Comparison of ENCODE assay signal across 33 cellular contexts in the genomic region with DNA sequence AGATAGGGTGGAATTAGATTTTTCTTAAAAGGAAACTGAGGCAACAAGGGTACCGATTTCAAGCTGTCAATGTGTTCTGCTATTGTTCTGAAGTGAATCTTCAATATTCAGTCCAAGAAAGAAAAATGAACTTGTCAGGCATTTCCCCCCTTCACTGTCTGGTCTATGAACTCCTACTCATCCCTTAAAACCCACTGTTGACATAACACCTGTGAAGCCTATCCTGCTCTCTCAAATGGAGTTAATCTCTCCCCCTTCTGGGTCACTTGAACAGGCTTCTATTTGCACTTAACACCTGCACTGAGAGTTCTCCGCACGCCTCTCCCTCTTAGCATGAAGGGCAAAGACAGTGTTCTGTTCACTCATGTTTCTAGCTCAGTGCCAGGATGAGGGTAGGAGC.
A peak's percentile ranks its signal among the peaks of the same experiment; 100 is the strongest.
DNase-seq lines count a peak whose midpoint lies in the region; ATAC-seq and TF ChIP-seq lines count a peak whose summit lies in the region.
"Had no signal": no experiment of that assay in that cellular context is flagged by ENCODE, and none has a peak within 500 bp of the region (broad histone marks: within the 10 kb centered on the region; RNA-seq: fewer than 3 reads in every experiment).

No MANE protein-coding gene starts in this region.

- no peak for TF ChIP-seq EP300 in SK-N-SH (IDR thresholded peaks at IDR 0.05; ENCODE audit: borderline replicate concordance in 1 of 2, low read depth in 1 of 2, low read length in 1 of 2)

- H3K4me1 Mint-ChIP-seq in activated CD4-positive, alpha-beta T cell treated with anti-CD3 and anti-CD28 coated beads for 36 hours, result no peaks in the 10 kb centered on the region
- H3K4me1 Mint-ChIP-seq: B cell; CD14-positive monocyte; CD4-positive, alpha-beta memory T cell; CD8-positive, alpha-beta memory T cell had no signal

- H3K4me2 ChIP-seq in SK-N-SH, result no peak overlapping the region
- H3K4me2 ChIP-seq: A549; BLaER1; BLaER1 treated with 17β-estradiol and CSF1 and Interleukin-3, amounts not matched to agents 10 nM and 100 nM had no signal

- H3K4me3 ChIP-seq in SK-N-SH (ENCODE audit: low read depth in 2 of 2, low read length in 1 of 2) (no peak overlapping the region), left ventricle myocardium inferior (no peak overlapping the region), HEK293 (ENCODE audit: low read depth, low read length) (no peak overlapping the region)
- H3K4me3 ChIP-seq: A549; BLaER1; BLaER1 treated with 17β-estradiol and CSF1 and Interleukin-3, amounts not matched to agents 10 nM and 100 nM had no signal

- no peaks in the 10 kb centered on the region for H3K27me3 Mint-ChIP-seq in activated CD4-positive, alpha-beta T cell treated with anti-CD3 and anti-CD28 coated beads for 36 hours
- H3K27me3 Mint-ChIP-seq: B cell; CD4-positive, alpha-beta memory T cell; CD4-positive, alpha-beta T cell; CD4-positive, CD25-positive, alpha-beta regulatory T cell; CD8-positive, alpha-beta memory T cell had no signal

- TF ChIP-seq RAD21 in SK-N-SH (IDR thresholded peaks at IDR 0.05; ENCODE audit: low read length), result no peak

- H3K36me3 ChIP-seq in SK-N-SH (replicated peaks in 1 of 2; ENCODE audit: control insufficient read depth in 1 of 2, insufficient read depth in 2 of 2, low read length in 1 of 2), result no peaks in the 10 kb centered on the region
- H3K36me3 ChIP-seq in left ventricle myocardium inferior, result no peaks in the 10 kb centered on the region
- no peaks in the 10 kb centered on the region for H3K36me3 ChIP-seq in HEK293 (ENCODE audit: control insufficient read depth in 2 of 2, insufficient read depth in 1 of 2, low read length in 2 of 2)
- H3K36me3 ChIP-seq: BE2C, BLaER1 had no signal

- H3K4me1 ChIP-seq in SK-N-SH (ENCODE audit: control insufficient read depth in 1 of 2, insufficient read depth in 2 of 2, low read depth in 1 of 2, low read length in 1 of 2) (peaks cover 0 to 10% of the 10 kb centered on the region in 2 experiments; a peak in 2 of 4 replicates), left ventricle myocardium inferior (peaks cover 6% of the 10 kb centered on the region), HEK293 (ENCODE audit: control insufficient read depth, insufficient read depth, low read length) (no peaks in the 10 kb centered on the region)
- H3K4me1 ChIP-seq: A549; BLaER1; BLaER1 treated with 17β-estradiol and CSF1 and Interleukin-3, amounts not matched to agents 10 nM and 100 nM; Caco-2 had no signal

- WGBS in SK-N-SH (ENCODE audit: low lambda C conversion rate), result 69% methylated on average over 3 of the region's 3 CpGs

- H3K27ac ChIP-seq in SK-N-SH (ENCODE audit: low read depth in 2 of 2, low read length in 1 of 2), result no peak overlapping the region
- no peak overlapping the region for H3K27ac ChIP-seq in left ventricle myocardium inferior (replicated peaks)
- no peak overlapping the region for H3K27ac ChIP-seq in HEK293 (ENCODE audit: extremely low read depth, low read depth, low read length)
- H3K27ac ChIP-seq: 22Rv1; A549; BLaER1; BLaER1 treated with 17β-estradiol and CSF1 and Interleukin-3, amounts not matched to agents 10 nM and 100 nM; C4-2B had no signal

- no peak overlapping the region for H3K9ac ChIP-seq in SK-N-SH
- H3K9ac ChIP-seq: BLaER1; BLaER1 treated with 17β-estradiol and CSF1 and Interleukin-3, amounts not matched to agents 10 nM and 100 nM had no signal

- H3K9me3 ChIP-seq in SK-N-SH (no peaks in the 10 kb centered on the region), left ventricle myocardium inferior (replicated peaks) (no peaks in the 10 kb centered on the region), HEK293 (ENCODE audit: control insufficient read depth, insufficient read depth, low read depth, low read length) (no peaks in the 10 kb centered on the region)
- H3K9me3 ChIP-seq: A549; BE2C; BLaER1; BLaER1 treated with 17β-estradiol and CSF1 and Interleukin-3, amounts not matched to agents 10 nM and 100 nM; Caco-2 had no signal

- no peak overlapping the region for H3K27ac Mint-ChIP-seq in activated CD4-positive, alpha-beta T cell treated with anti-CD3 and anti-CD28 coated beads for 36 hours
- H3K27ac Mint-ChIP-seq: B cell; CD14-positive monocyte; CD4-positive, alpha-beta T cell; CD8-positive, alpha-beta memory T cell; CD8-positive, alpha-beta T cell had no signal

- DNase-seq in SK-N-SH (no peak), cardiac septum (ENCODE audit: low spot score) (peak; percentile 0), left ventricle myocardium inferior (no peak)
- no peak for DNase-seq in activated CD4-positive, alpha-beta T cell treated with anti-CD3 and anti-CD28 coated beads for 36 hours
- DNase-seq: 8988T; ACHN; AML-193; BE2C; C1 segment of cervical spinal cord; Caco-2; Calu3; CD4-positive, alpha-beta memory T cell; CD4-positive, alpha-beta T cell; CD4-positive, CD25-positive, alpha-beta regulatory T cell; CD8-positive, alpha-beta memory T cell; CD8-positive, alpha-beta T cell; COR-L47; DMS 273 treated with DMSO at 0.1 percent for 48 hours; DMS153; DMS53; DMS79; DMS79 treated with DMSO at 0.1 percent for 48 hours; DND-41; EL had no signal

- H3F3A ChIP-seq in SK-N-SH (replicated peaks; ENCODE audit: insufficient read depth), result no peaks in the 10 kb centered on the region

- intact Hi-C loops in cardiac septum (cut with DNase I) (no loop called here), left ventricle myocardium inferior (cut with micrococcal nuclease) (no loop called here)
- intact Hi-C loops in activated CD4-positive, alpha-beta T cell treated with anti-CD3 and anti-CD28 coated beads for 36 hours (cut with DNase I, micrococcal nuclease), result no loop called here

- no peak for TF ChIP-seq CTCF in SK-N-SH (IDR thresholded peaks at IDR 0.05)
- TF ChIP-seq CTCF in left ventricle myocardium inferior (IDR thresholded peaks at IDR 0.05; ENCODE audit: borderline replicate concordance), result no peak
- no peak for TF ChIP-seq CTCF in HEK293 (tag by site-specific recombination; IDR thresholded peaks at IDR 0.05)

- CTCF ChIA-PET in SK-N-SH (lab: Yijun Ruan, JAX), result interaction anchor here (1.0 to 2.4 kb wide), 2 partner anchors 22 to 541 kb away, joined by 3 to 5 read pairs; no protein-coding TSS in a partner anchor
- CTCF ChIA-PET in HEK293 (lab: Yijun Ruan, JAX), result no interaction called here
- CTCF ChIA-PET in activated CD4-positive, alpha-beta T cell treated with anti-CD3 and anti-CD28 coated beads for 36 hours (lab: Charles Lee), result no interaction called here

- H3K36me3 Mint-ChIP-seq in activated CD4-positive, alpha-beta T cell treated with anti-CD3 and anti-CD28 coated beads for 36 hours (ENCODE audit: low read depth), result no peaks in the 10 kb centered on the region

- POLR2A ChIA-PET in SK-N-SH (lab: Yijun Ruan, JAX) (no interaction called here), HEK293 (lab: Yijun Ruan, JAX) (no interaction called here)
- POLR2A ChIA-PET in activated CD4-positive, alpha-beta T cell treated with anti-CD3 and anti-CD28 coated beads for 36 hours (lab: Charles Lee), result no interaction called here

- no peaks in the 10 kb centered on the region for H3K9me3 Mint-ChIP-seq in activated CD4-positive, alpha-beta T cell treated with anti-CD3 and anti-CD28 coated beads for 36 hours (ENCODE audit: low read depth)
- H3K9me3 Mint-ChIP-seq: CD14-positive monocyte; CD4-positive, alpha-beta memory T cell; CD4-positive, alpha-beta T cell; CD4-positive, CD25-positive, alpha-beta regulatory T cell; CD8-positive, alpha-beta memory T cell; CD8-positive, alpha-beta T cell had no signal

- H2AFZ ChIP-seq in SK-N-SH (ENCODE audit: low read depth), result no peak overlapping the region

- H4K20me1 ChIP-seq in SK-N-SH (ENCODE audit: insufficient read depth), result no peaks in the 10 kb centered on the region
- H4K20me1 ChIP-seq: BLaER1 had no signal

- ATAC-seq in SK-N-SH treated with all-trans-retinoic acid at 6 μM for 48 hours, result no peak
- no peak for ATAC-seq in activated CD4-positive, alpha-beta T cell treated with anti-CD3 and anti-CD28 coated beads for 36 hours
- ATAC-seq: A549; CD8-positive, alpha-beta T cell had no signal

- H3K79me2 ChIP-seq in SK-N-SH (ENCODE audit: insufficient read depth), result no peaks in the 10 kb centered on the region

- no peaks in the 10 kb centered on the region for H3K27me3 ChIP-seq in SK-N-SH (ENCODE audit: insufficient read depth)
- H3K27me3 ChIP-seq in left ventricle myocardium inferior (ENCODE audit: low read depth), result no peaks in the 10 kb centered on the region
- H3K27me3 ChIP-seq: BE2C; BLaER1; BLaER1 treated with 17β-estradiol and CSF1 and Interleukin-3, amounts not matched to agents 10 nM and 100 nM had no signal

- H3K4me3 Mint-ChIP-seq in activated CD4-positive, alpha-beta T cell treated with anti-CD3 and anti-CD28 coated beads for 36 hours, result no peak overlapping the region
- H3K4me3 Mint-ChIP-seq: B cell; CD14-positive monocyte; CD4-positive, alpha-beta memory T cell; CD4-positive, alpha-beta T cell; CD4-positive, CD25-positive, alpha-beta regulatory T cell; CD8-positive, alpha-beta memory T cell; CD8-positive, alpha-beta T cell had no signal

- no peaks in the 10 kb centered on the region for H3K9me2 ChIP-seq in SK-N-SH

TF ChIP-seq in SK-N-SH treated with all-trans-retinoic acid at 6 μM for 48 hours, 23 proteins besides CTCF, POLR2A, EP300 and RAD21:
- peak; percentile 91 for TF ChIP-seq ZFP3 (CRISPR knock-in tag; IDR thresholded peaks at IDR 0.05)
- TF ChIP-seq ARNTL (CRISPR knock-in tag; IDR thresholded peaks at IDR 0.05; ENCODE audit: borderline replicate concordance, low read depth), result no peak

TF ChIP-seq in SK-N-SH, 30 proteins besides CTCF, POLR2A, EP300 and RAD21 (continues in another document):
- TF ChIP-seq TAF1 (IDR thresholded peaks at IDR 0.05; ENCODE audit: borderline replicate concordance, low read depth, low read length), result no peak
- no peak for TF ChIP-seq SIN3A (IDR thresholded peaks at IDR 0.05; ENCODE audit: borderline replicate concordance, low read depth, low read length)
- TF ChIP-seq MXI1 (IDR thresholded peaks at IDR 0.05; ENCODE audit: low read depth, low read length), result no peak
- TF ChIP-seq NRF1 (IDR thresholded peaks at IDR 0.05; ENCODE audit: low read depth, low read length), result no peak

TF ChIP-seq in HEK293, 187 proteins besides CTCF, POLR2A, EP300 and RAD21:
- TF ChIP-seq ZFP3 (tag by site-specific recombination; IDR thresholded peaks at IDR 0.05; ENCODE audit: low read depth) (peak; percentile 69), ZNF391 (tag by site-specific recombination; IDR thresholded peaks at IDR 0.05; ENCODE audit: borderline replicate concordance, low read depth) (no peak)
